In genomic region chr15:45401665-45402161, GRCh38 we compare ENCODE assay signal across 8 cellular contexts. TPM values are rescaled to one million over a fixed set of nuclear protein-coding genes. Genes with fewer than 3 reads are reported as not detected.
DNase-seq lines count a peak whose midpoint lies in the region; ATAC-seq lines count a peak whose summit lies in the region.

No MANE protein-coding gene starts in this region.

- peaks cover 0 to 9% (median 0%) of the 10 kb centered on the region in 3 donors for H3K27me3 Mint-ChIP-seq in naive B cell

- H3K9me3 Mint-ChIP-seq in naive B cell = no peaks in the 10 kb centered on the region

- peaks cover 4 to 9% of the 10 kb centered on the region in 2 donors for H3K36me3 Mint-ChIP-seq in naive B cell

- peak; percentile 32 for DNase-seq in activated CD4-positive, CD25-positive, alpha-beta regulatory T cell treated with anti-CD3 and anti-CD28 coated beads, Interleukin-2, amount 50 U/mL, for 72 hours
- DNase-seq in activated CD4-positive, CD25-positive, alpha-beta regulatory T cell (lab: John Stamatoyannopoulos, UW) = no peak
- DNase-seq in naive B cell (no peak), DMS153 (lab: John Stamatoyannopoulos, UW) (no peak), NCI-H2196 (lab: John Stamatoyannopoulos, UW; ENCODE audit: unreplicated experiment) (no peak)
- DNase-seq in stimulated activated CD4-positive, alpha-beta T cell treated with anti-CD3 and anti-CD28 coated beads, Interleukin-4, amount 100 ng/mL, for 1 hour = no peak

- H3K36me3 ChIP-seq in KOPT-K1 (ENCODE audit: insufficient read depth, low read length) = peaks cover 20% of the 10 kb centered on the region

- peak overlapping the region; percentile 85 to 99 (median 94) for H3K4me3 Mint-ChIP-seq in naive B cell

- H3K27ac ChIP-seq in KOPT-K1 (ENCODE audit: low read depth, low read length, poor library complexity, severe bottlenecking) = peak overlapping the region; percentile 74
- peak overlapping the region; percentile 95 for H3K27ac ChIP-seq in cingulate gyrus (ENCODE audit: low read depth, low read length)

- no peaks in the 10 kb centered on the region for H3K9me3 ChIP-seq in KOPT-K1 (ENCODE audit: insufficient read depth, low read length, poor library complexity, severe bottlenecking)

- peak; percentile 2 to 3 for ATAC-seq in naive B cell (ENCODE audit: low read depth in 2 of 2)

- H3K4me1 Mint-ChIP-seq in naive B cell = peaks cover 20 to 33% (median 26%) of the 10 kb centered on the region in 3 donors

- peak overlapping the region; percentile 86 to 99 (median 94) for H3K27ac Mint-ChIP-seq in naive B cell

RNA-seq across cellular contexts. Expression of gene GATM, which starts 23.4 kb away (rescaled TPM):
- polyA plus RNA-seq in naive B cell (ENCODE audit: low read depth in 6 of 6) = 10 to 100 TPM in 3 of 6 donors, 1 to 10 TPM in 3; 1.9 to 26.7 (median 12.0) TPM
